21 cellular contexts compared by ENCODE assay signal in the genomic region with DNA sequence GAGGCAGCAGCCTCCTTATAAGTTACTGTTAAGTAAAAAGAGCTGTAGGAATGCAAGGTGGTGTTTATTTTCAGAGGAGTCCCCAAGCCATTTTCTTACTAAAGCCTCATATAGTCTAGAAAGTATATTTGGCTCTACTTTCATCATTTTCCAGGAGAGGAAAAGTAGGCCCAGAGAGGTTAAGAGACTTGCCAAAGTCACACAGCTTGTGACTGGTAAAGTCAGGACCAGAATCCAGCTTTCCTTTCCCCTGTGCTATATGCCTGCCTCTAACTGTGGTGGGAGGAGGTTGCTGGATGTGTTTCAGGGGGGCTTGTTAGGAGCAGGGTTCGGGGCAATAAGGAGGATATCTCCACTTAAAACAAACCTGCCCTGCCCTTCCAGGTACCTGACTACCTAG. TPM values are rescaled to one million over a fixed set of nuclear protein-coding genes. Genes with fewer than 3 reads are reported as not detected.
DNase-seq lines count a peak whose midpoint lies in the region; ATAC-seq, FAIRE-seq and TF ChIP-seq lines count a peak whose summit lies in the region.
"Had no signal": no experiment of that assay in that cellular context is flagged by ENCODE, and none has a peak within 500 bp of the region (broad histone marks: within the 10 kb centered on the region; RNA-seq: fewer than 3 reads in every experiment).

No MANE protein-coding gene starts in this region.

- no peak for FAIRE-seq in K562 (lab: Jason Lieb, UNC)
- FAIRE-seq: A204.1, GM12892, GM18507, H54, HTR-8/SVneo had no signal

- POLR2A ChIA-PET in HEK293 (lab: Yijun Ruan, JAX) (interaction anchor here (1.7 kb wide), 1 partner anchor 10 kb away, joined by 3 read pairs; no protein-coding TSS in a partner anchor), K562 (lab: Yijun Ruan, JAX) (interaction anchor here (6.1 kb wide), 1 partner anchor 10 kb away, joined by 60 read pairs; the partner anchor contains the start of gene BRPF1)

- no peaks in the 10 kb centered on the region for H3K4me1 ChIP-seq in HEK293 (ENCODE audit: control insufficient read depth, insufficient read depth, low read length)
- peaks cover 0 to 6% of the 10 kb centered on the region in 2 experiments; a peak in 1 of 5 replicates for H3K4me1 ChIP-seq in K562 (replicated peaks in 1 of 2; ENCODE audit: control insufficient read depth in 2 of 2, insufficient read depth in 2 of 2, low read length in 2 of 2)
- no peaks in the 10 kb centered on the region for H3K4me1 ChIP-seq in Karpas-422 (ENCODE audit: low read length)

- no TSS peak for BruUV-seq in K562 (replicated peaks; lab: Mats Ljungman, UMichigan)

- CTCF ChIA-PET in HEK293 (lab: Yijun Ruan, JAX) (no interaction called here), K562 (lab: Yijun Ruan, JAX; ENCODE audit: low intra/inter-chr PET ratio) (no interaction called here)

- TF ChIP-seq POLR2A in K562 (conservative IDR thresholded peaks at IDR 0.05): no peak

- H3K79me2 ChIP-seq in K562 (ENCODE audit: control insufficient read depth, insufficient read depth, low read length) (no peaks in the 10 kb centered on the region; the same call in 2 of the 3 replicates), Karpas-422 (ENCODE audit: low read length) (0 out of 2 replicates have a peak, but pooled peaks cover 4% of the 10 kb centered on the region)

- no peaks in the 10 kb centered on the region for H3K9me3 ChIP-seq in HEK293 (ENCODE audit: control insufficient read depth, insufficient read depth, low read depth, low read length)
- no peaks in the 10 kb centered on the region for H3K9me3 ChIP-seq in K562 (replicated peaks; ENCODE audit: control insufficient read depth, insufficient read depth, low read depth, low read length)
- H3K9me3 ChIP-seq in Karpas-422 (ENCODE audit: low read length): no peaks in the 10 kb centered on the region

- H2AFZ ChIP-seq in K562 (ENCODE audit: low read depth, low read length): no peak overlapping the region
- H2AFZ ChIP-seq in Karpas-422 (ENCODE audit: low read length): no peak overlapping the region
- H2AFZ ChIP-seq: GM23338 had no signal

- no peak for DNase-seq in K562 (ENCODE audit: extremely low read depth in 1 of 4, low spot score in 3 of 4)
- DNase-seq in Karpas-422: no peak
- DNase-seq: AML-193; CD4-positive, alpha-beta memory T cell; DMS153; DMS79; GDM1; HCEC 1CT; HFFc6; KG1 had no signal

- H3K9me2 ChIP-seq in Karpas-422 (replicated peaks; ENCODE audit: insufficient read depth, low read length): no peaks in the 10 kb centered on the region

- TF ChIP-seq RAD21 in K562 (CRISPR knock-in tag; conservative IDR thresholded peaks at IDR 0.05 in 1 of 2, IDR thresholded peaks at IDR 0.05 in 1 of 2): no peak

- no peak overlapping the region for H3K4me3 ChIP-seq in HEK293 (ENCODE audit: low read depth, low read length)
- H3K4me3 ChIP-seq in K562: no peak overlapping the region
- H3K4me3 ChIP-seq in Karpas-422 (ENCODE audit: low read length): no peak overlapping the region
- H3K4me3 ChIP-seq: GM23338 had no signal

- intact Hi-C loops in K562 (cut with micrococcal nuclease): no loop called here

- no peak for TF ChIP-seq CTCF in HEK293 (tag by site-specific recombination; IDR thresholded peaks at IDR 0.05)
- TF ChIP-seq CTCF in K562 (IDR thresholded peaks at IDR 0.05 in 2 of 3, conservative IDR thresholded peaks at IDR 0.05 in 1 of 3; ENCODE audit: insufficient read depth in 2 of 3, low read depth in 1 of 3, low read length in 3 of 3): no peak

- 0 out of 2 replicates have a peak, but pooled peaks cover 5% of the 10 kb centered on the region for H4K20me1 ChIP-seq in K562 (replicated peaks; ENCODE audit: control insufficient read depth, insufficient read depth, low read length)
- no peaks in the 10 kb centered on the region for H4K20me1 ChIP-seq in Karpas-422 (ENCODE audit: insufficient read depth, low read depth, low read length)

- 100% methylated on average over 1 of the region's 1 CpG for WGBS in K562 (ENCODE audit: insufficient coverage, low coverage, missing lambda C conversion rate)

- H3K9ac ChIP-seq in K562 (ENCODE audit: insufficient read depth in 1 of 2, low read depth in 2 of 2, low read length in 2 of 2): no peak overlapping the region
- no peak overlapping the region for H3K9ac ChIP-seq in Karpas-422 (ENCODE audit: low read length)

- ATAC-seq in K562: no peak
- ATAC-seq: GM23338 had no signal

- H3K9me1 ChIP-seq in K562 (ENCODE audit: control insufficient read depth, insufficient read depth, low read length): no peaks in the 10 kb centered on the region

- peaks cover 21 to 100% of the 10 kb centered on the region in 2 experiments for H3K36me3 ChIP-seq in HEK293 (ENCODE audit: control insufficient read depth in 2 of 2, insufficient read depth in 1 of 2, low read length in 2 of 2)
- H3K36me3 ChIP-seq in K562 (ENCODE audit: control insufficient read depth, insufficient read depth, low read length): peaks cover 100% of the 10 kb centered on the region
- H3K36me3 ChIP-seq in Karpas-422 (ENCODE audit: insufficient read depth, low read length): peaks cover 55% of the 10 kb centered on the region; the same call in 1 of the 2 replicates

- H3K4me2 ChIP-seq in K562 (ENCODE audit: insufficient read depth, low read length): no peak overlapping the region
- H3K4me2 ChIP-seq in Karpas-422 (ENCODE audit: low read depth, low read length, poor library complexity, severe bottlenecking): no peak overlapping the region
- H3K4me2 ChIP-seq: GM23338 had no signal

- no peaks in the 10 kb centered on the region for H3K27me3 ChIP-seq in K562 (ENCODE audit: control insufficient read depth in 2 of 2, insufficient read depth in 2 of 2, low read length in 2 of 2)
- no peaks in the 10 kb centered on the region for H3K27me3 ChIP-seq in Karpas-422 (ENCODE audit: low read length)

- in situ Hi-C loops in K562 (cut with MboI): no loop called here

- H3K27ac ChIP-seq in HEK293 (ENCODE audit: extremely low read depth, low read depth, low read length) (no peak overlapping the region), K562 (ENCODE audit: extremely low read depth, low read depth, low read length) (no peak overlapping the region), Karpas-422 (ENCODE audit: low read length) (no peak overlapping the region)
- H3K27ac ChIP-seq: C4-2B had no signal

- no peak for TF ChIP-seq EP300 in K562 (IDR thresholded peaks at IDR 0.05; ENCODE audit: low read length)

RNA-seq across cellular contexts. Expression of gene OGG1, which starts 7.2 kb away (rescaled TPM):
- total RNA-seq in K562 (2011; cell fraction: chromatin; rRNA removed; ENCODE audit: low replicate concordance): 74.9 and 150 TPM in 2 replicates
- total RNA-seq in K562 (2011; cell fraction: nucleolus; rRNA removed): 93.6 and 122 TPM in 2 replicates
- total RNA-seq in K562 (2011; cell fraction: nucleoplasm; rRNA removed): 99.4 and 140 TPM in 2 replicates
- total RNA-seq in K562 (2014; rRNA removed) (27.6 and 39.3 TPM in 2 replicates), K562 (2014; rRNA removed; fragmentation: Illumina TruSeq; extraction: Trizol) (14.6 and 18.2 TPM in 2 replicates), K562 (2015; rRNA removed; fragmentation: Illumina TruSeq; extraction: Trizol) (26.4 and 27.5 TPM in 2 replicates), K562 (2021) (23.6 and 25.7 TPM in 2 replicates)
- polyA plus RNA-seq in K562 (2011; rRNA removed) (26.6 and 31.0 TPM in 2 replicates), K562 (2014; fragmentation: Illumina TruSeq; extraction: Trizol) (32.3 and 33.0 TPM in 2 replicates), K562 (2014; fragmentation: Nextera tagmentation; extraction: Ambion mirVana) (10 to 100 TPM in 1 of 2 experiments, 1 to 10 TPM in 1; 6.6 to 12.0 TPM), K562 (2014; rRNA removed) (24.4 and 26.5 TPM in 2 replicates)
- polyA plus RNA-seq in K562 (2011; cell fraction: cytosol; rRNA removed): 27.6 and 51.7 TPM in 2 replicates
- polyA plus RNA-seq in K562 (2011; cell fraction: nucleus; rRNA removed): 41.4 and 56.0 TPM in 2 replicates
- 23.4 and 31.1 TPM in 2 replicates for polyA plus RNA-seq in K562 (2012)
- 38.9 and 47.9 TPM in 2 replicates for polyA minus RNA-seq in K562 (2011; rRNA and poly(A)+ RNA removed)
- 16.7 and 29.9 TPM in 2 replicates for polyA minus RNA-seq in K562 (2011; cell fraction: cytosol; rRNA and poly(A)+ RNA removed)
- 52.4 and 57.1 TPM in 2 replicates for polyA minus RNA-seq in K562 (2011; cell fraction: nucleus; rRNA and poly(A)+ RNA removed)
- total RNA-seq in Karpas-422 (2014; rRNA removed; shearing (Covaris generic); ENCODE audit: low replicate concordance): 22.1 and 48.7 TPM in 2 replicates

RNA-seq across cellular contexts. Expression of gene BRPF1, which starts 11.0 kb away (rescaled TPM):
- total RNA-seq in K562 (2011; cell fraction: chromatin; rRNA removed; ENCODE audit: low replicate concordance): 33.6 and 67.8 TPM in 2 replicates
- total RNA-seq in K562 (2011; cell fraction: nucleolus; rRNA removed): 33.7 and 49.2 TPM in 2 replicates
- total RNA-seq in K562 (2011; cell fraction: nucleoplasm; rRNA removed): 26.6 and 32.0 TPM in 2 replicates
- total RNA-seq in K562 (2014; rRNA removed): 29.9 and 38.9 TPM in 2 replicates
- total RNA-seq in K562 (2014; rRNA removed; fragmentation: Illumina TruSeq; extraction: Trizol): 12.6 and 13.5 TPM in 2 replicates
- total RNA-seq in K562 (2015; rRNA removed; fragmentation: Illumina TruSeq; extraction: Trizol): 23.5 and 25.5 TPM in 2 replicates
- total RNA-seq in K562 (2021): 40.2 and 40.6 TPM in 2 replicates
- polyA plus RNA-seq in K562 (2011; rRNA removed): 12.7 and 16.6 TPM in 2 replicates
- 12.3 and 19.3 TPM in 2 replicates for polyA plus RNA-seq in K562 (2011; cell fraction: cytosol; rRNA removed)
- polyA plus RNA-seq in K562 (2011; cell fraction: nucleus; rRNA removed): 46.8 and 95.4 TPM in 2 replicates
- 23.7 and 24.3 TPM in 2 replicates for polyA plus RNA-seq in K562 (2012)
- 26.7 and 30.5 TPM in 2 replicates for polyA plus RNA-seq in K562 (2014; fragmentation: Illumina TruSeq; extraction: Trizol)
- polyA plus RNA-seq in K562 (2014; fragmentation: Nextera tagmentation; extraction: Ambion mirVana): 1 to 10 TPM; 1.1 to 1.4 TPM
- polyA plus RNA-seq in K562 (2014; rRNA removed): 26.0 and 32.8 TPM in 2 replicates
- 14.6 and 16.9 TPM in 2 replicates for polyA minus RNA-seq in K562 (2011; rRNA and poly(A)+ RNA removed)
- polyA minus RNA-seq in K562 (2011; cell fraction: cytosol; rRNA and poly(A)+ RNA removed): 15.2 and 22.2 TPM in 2 replicates
- polyA minus RNA-seq in K562 (2011; cell fraction: nucleus; rRNA and poly(A)+ RNA removed): 24.9 and 29.5 TPM in 2 replicates
- total RNA-seq in Karpas-422 (2014; rRNA removed; shearing (Covaris generic); ENCODE audit: low replicate concordance): 14.5 and 28.2 TPM in 2 replicates

RNA-seq across cellular contexts. Expression of gene CAMK1, which starts 27.2 kb away (rescaled TPM):
- 2.0 and 4.8 TPM in 2 replicates for total RNA-seq in K562 (2011; cell fraction: chromatin; rRNA removed; ENCODE audit: low replicate concordance)
- 4.2 and 4.6 TPM in 2 replicates for total RNA-seq in K562 (2011; cell fraction: nucleolus; rRNA removed)
- total RNA-seq in K562 (2011; cell fraction: nucleoplasm; rRNA removed): 2.3 and 3.2 TPM in 2 replicates
- 10.7 and 13.9 TPM in 2 replicates for total RNA-seq in K562 (2014; rRNA removed)
- total RNA-seq in K562 (2014; rRNA removed; fragmentation: Illumina TruSeq; extraction: Trizol): 4.4 and 4.7 TPM in 2 replicates
- total RNA-seq in K562 (2015; rRNA removed; fragmentation: Illumina TruSeq; extraction: Trizol): 6.1 and 6.6 TPM in 2 replicates
- 5.2 and 6.2 TPM in 2 replicates for total RNA-seq in K562 (2021)
- polyA plus RNA-seq in K562 (2011; rRNA removed): 7.3 and 8.4 TPM in 2 replicates
- 5.8 and 12.1 TPM in 2 replicates for polyA plus RNA-seq in K562 (2011; cell fraction: cytosol; rRNA removed)
- 6.0 and 9.9 TPM in 2 replicates for polyA plus RNA-seq in K562 (2011; cell fraction: nucleus; rRNA removed)
- 7.7 and 9.7 TPM in 2 replicates for polyA plus RNA-seq in K562 (2012)
- polyA plus RNA-seq in K562 (2014; fragmentation: Illumina TruSeq; extraction: Trizol): 6.0 and 6.2 TPM in 2 replicates
- polyA plus RNA-seq in K562 (2014; fragmentation: Nextera tagmentation; extraction: Ambion mirVana): under 1 TPM; 0.23 to 0.39 TPM
- polyA plus RNA-seq in K562 (2014; rRNA removed): 7.7 and 10.6 TPM in 2 replicates
- polyA minus RNA-seq in K562 (2011; rRNA and poly(A)+ RNA removed): 2.6 and 2.9 TPM in 2 replicates
- 3.1 and 3.6 TPM in 2 replicates for polyA minus RNA-seq in K562 (2011; cell fraction: cytosol; rRNA and poly(A)+ RNA removed)
- 1.3 and 2.4 TPM in 2 replicates for polyA minus RNA-seq in K562 (2011; cell fraction: nucleus; rRNA and poly(A)+ RNA removed)
- total RNA-seq in Karpas-422 (2014; rRNA removed; shearing (Covaris generic); ENCODE audit: low replicate concordance): 41.6 and 86.6 TPM in 2 replicates

RNA-seq across cellular contexts. Expression of gene CPNE9, which starts 38.9 kb away (rescaled TPM):
- total RNA-seq in K562 (2011; cell fraction: chromatin; rRNA removed; ENCODE audit: low replicate concordance): not detected in 2 replicates
- not detected in 2 replicates for total RNA-seq in K562 (2011; cell fraction: nucleolus; rRNA removed)
- total RNA-seq in K562 (2011; cell fraction: nucleoplasm; rRNA removed): 0.46 TPM in 1 of 2 replicates, not detected in the other
- total RNA-seq in K562 (2014; rRNA removed) (0.49 TPM in 1 of 2 replicates, not detected in the other), K562 (2014; rRNA removed; fragmentation: Illumina TruSeq; extraction: Trizol) (0.22 TPM in 1 of 2 replicates, not detected in the other), K562 (2015; rRNA removed; fragmentation: Illumina TruSeq; extraction: Trizol) (0.33 TPM in 1 of 2 replicates, not detected in the other), K562 (2021) (not detected in 2 replicates)
- polyA plus RNA-seq in K562 (2011; rRNA removed) (0.19 and 0.33 TPM in 2 replicates), K562 (2014; fragmentation: Illumina TruSeq; extraction: Trizol) (0.51 TPM in 1 of 2 replicates, not detected in the other), K562 (2014; fragmentation: Nextera tagmentation; extraction: Ambion mirVana) (under 1 TPM; 0.25 to 0.56 TPM), K562 (2014; rRNA removed) (0.24 and 0.34 TPM in 2 replicates)
- polyA plus RNA-seq in K562 (2011; cell fraction: cytosol; rRNA removed): 0.03 and 0.34 TPM in 2 replicates
- polyA plus RNA-seq in K562 (2011; cell fraction: nucleus; rRNA removed): 0.33 and 0.48 TPM in 2 replicates
- 0.36 and 0.91 TPM in 2 replicates for polyA plus RNA-seq in K562 (2012)
- polyA minus RNA-seq in K562 (2011; rRNA and poly(A)+ RNA removed): not detected in 2 replicates
- polyA minus RNA-seq in K562 (2011; cell fraction: cytosol; rRNA and poly(A)+ RNA removed): not detected in 2 replicates
- polyA minus RNA-seq in K562 (2011; cell fraction: nucleus; rRNA and poly(A)+ RNA removed): not detected in 2 replicates
- 0.18 TPM in 1 of 2 replicates, not detected in the other for total RNA-seq in Karpas-422 (2014; rRNA removed; shearing (Covaris generic); ENCODE audit: low replicate concordance)
- total RNA-seq: Daoy, HFFc6 had no signal
- polyA plus RNA-seq: BJ; CD4-positive, alpha-beta memory T cell; IgD-negative memory B cell had no signal

RNA-seq across cellular contexts. Expression of gene TADA3, which starts 49.7 kb away (rescaled TPM):
- 29.0 and 52.4 TPM in 2 replicates for total RNA-seq in K562 (2011; cell fraction: chromatin; rRNA removed; ENCODE audit: low replicate concordance)
- 42.1 and 48.7 TPM in 2 replicates for total RNA-seq in K562 (2011; cell fraction: nucleolus; rRNA removed)
- total RNA-seq in K562 (2011; cell fraction: nucleoplasm; rRNA removed): 34.6 and 42.7 TPM in 2 replicates
- total RNA-seq in K562 (2014; rRNA removed): 110 and 136 TPM in 2 replicates
- total RNA-seq in K562 (2014; rRNA removed; fragmentation: Illumina TruSeq; extraction: Trizol): 32.7 and 40.6 TPM in 2 replicates
- total RNA-seq in K562 (2015; rRNA removed; fragmentation: Illumina TruSeq; extraction: Trizol): 74.5 and 74.8 TPM in 2 replicates
- total RNA-seq in K562 (2021): 85.8 and 89.7 TPM in 2 replicates
- 60.6 and 62.8 TPM in 2 replicates for polyA plus RNA-seq in K562 (2011; rRNA removed)
- polyA plus RNA-seq in K562 (2011; cell fraction: cytosol; rRNA removed): 74.1 and 114 TPM in 2 replicates
- polyA plus RNA-seq in K562 (2011; cell fraction: nucleus; rRNA removed): 61.6 and 83.0 TPM in 2 replicates
- 75.7 and 143 TPM in 2 replicates for polyA plus RNA-seq in K562 (2012)
- 97.8 and 103 TPM in 2 replicates for polyA plus RNA-seq in K562 (2014; fragmentation: Illumina TruSeq; extraction: Trizol)
- polyA plus RNA-seq in K562 (2014; fragmentation: Nextera tagmentation; extraction: Ambion mirVana): 1 to 10 TPM; 4.1 to 6.3 TPM
- 91.6 and 94.0 TPM in 2 replicates for polyA plus RNA-seq in K562 (2014; rRNA removed)
- polyA minus RNA-seq in K562 (2011; rRNA and poly(A)+ RNA removed): 29.9 and 37.5 TPM in 2 replicates
- 52.9 and 57.8 TPM in 2 replicates for polyA minus RNA-seq in K562 (2011; cell fraction: cytosol; rRNA and poly(A)+ RNA removed)
- polyA minus RNA-seq in K562 (2011; cell fraction: nucleus; rRNA and poly(A)+ RNA removed): 19.1 and 22.5 TPM in 2 replicates
- 80.2 and 122 TPM in 2 replicates for total RNA-seq in Karpas-422 (2014; rRNA removed; shearing (Covaris generic); ENCODE audit: low replicate concordance)
